35 cellular contexts compared by ENCODE assay signal in the genomic region with DNA sequence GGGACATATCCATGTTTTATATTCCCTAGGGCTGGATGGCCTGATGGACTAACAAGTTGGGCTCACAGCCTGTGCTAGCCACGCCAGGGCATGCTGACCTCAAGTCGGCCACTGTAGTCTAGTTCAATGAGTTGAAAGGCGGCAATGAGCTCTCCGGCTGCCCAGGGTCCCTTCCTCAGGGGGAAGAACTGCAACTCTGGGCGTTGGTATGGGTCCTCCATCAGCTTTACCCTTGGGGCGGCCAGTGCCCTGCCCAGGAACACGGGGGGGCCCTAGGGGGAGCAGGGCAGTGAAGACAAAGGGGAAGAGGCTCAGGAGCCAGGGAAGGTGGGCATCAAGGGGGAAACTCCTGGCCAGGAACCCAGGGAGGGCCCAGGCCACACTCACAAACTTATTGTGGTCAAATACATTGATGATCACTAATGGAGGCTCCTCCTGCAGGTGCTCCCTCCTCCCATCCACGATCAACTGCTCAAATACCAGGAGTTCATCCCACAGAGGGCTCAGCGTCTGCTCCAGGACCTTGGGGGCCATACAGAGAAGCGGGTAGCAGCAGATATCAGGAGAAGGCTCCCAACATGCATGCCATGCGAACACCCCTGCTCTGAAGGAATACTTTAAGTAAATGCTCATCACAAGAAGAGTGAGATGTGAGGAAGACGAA. TPM values are rescaled to one million over a fixed set of nuclear protein-coding genes. Genes with fewer than 3 reads are reported as not detected.
"Had no signal": no experiment of that assay in that cellular context is flagged by ENCODE, and none has a peak within 500 bp of the region (broad histone marks: within the 10 kb centered on the region; RNA-seq: fewer than 3 reads in every experiment).

No MANE protein-coding gene starts in this region.

- H3K36me3 ChIP-seq: lower lobe of right lung, neural progenitor cell, ovary, right atrium auricular region, right lobe of liver, transverse colon, upper lobe of left lung had no signal

- H3K27ac ChIP-seq: hepatocyte, lower lobe of right lung, neural progenitor cell, ovary, right atrium auricular region, right lobe of liver, transverse colon, upper lobe of left lung had no signal

- H3K79me2 ChIP-seq: hepatocyte had no signal

- H3K9ac ChIP-seq: neural progenitor cell had no signal

- H2AFZ ChIP-seq: hepatocyte, neural progenitor cell had no signal

- FAIRE-seq: urothelium cell line had no signal

- DNase-seq: islet precursor cell; kidney glomerular epithelial cell; left cardiac atrium; left ventricle myocardium superior; lower lobe of right lung; mammary epithelial cell; mesenchymal stem cell; naive B cell; natural killer cell; nephron progenitor cell; ovary; right lobe of liver; stimulated activated CD4-positive, alpha-beta T cell treated with anti-CD3 and anti-CD28 coated beads, Interleukin-1b, Interleukin-23, amount 100 ng/mL, for 48 hours; stimulated activated CD4-positive, alpha-beta T cell treated with anti-CD3 and anti-CD28 coated beads, Interleukin-2, amount 100 ng/mL, for 48 hours; stimulated activated CD4-positive, alpha-beta T cell treated with anti-CD3 and anti-CD28 coated beads, Interleukin-4, amount 100 ng/mL, for 4 hours; stimulated activated CD8-positive, alpha-beta memory T cell treated with anti-CD3 and anti-CD28 coated beads, Interleukin-4, amount 100 ng/mL, for 48 hours; stimulated activated naive CD4-positive, alpha-beta T cell treated with Interleukin-2 at 50 U/mL for 16 hours; stimulated activated naive CD8-positive, alpha-beta T cell treated with anti-CD3 and anti-CD28 coated beads, Interleukin-15, amount 100 ng/mL, for 72 hours; substantia nigra; transverse colon had no signal

- H3K4me3 ChIP-seq: hepatocyte, lower lobe of right lung, neural progenitor cell, ovary, right atrium auricular region, right lobe of liver, smooth muscle cell, transverse colon, upper lobe of left lung had no signal

- ATAC-seq: left lobe of liver, left ventricle myocardium superior, natural killer cell had no signal

- H3K4me1 ChIP-seq: lower lobe of right lung, neural progenitor cell, right atrium auricular region, right lobe of liver, transverse colon, upper lobe of left lung had no signal

- H3K4me2 ChIP-seq: hepatocyte, neural progenitor cell, smooth muscle cell had no signal

- H3K27me3 ChIP-seq: hepatocyte, neural progenitor cell, ovary, right atrium auricular region, right lobe of liver, transverse colon, upper lobe of left lung had no signal

- H3K9me3 ChIP-seq: ovary, right lobe of liver, transverse colon, upper lobe of left lung had no signal

RNA-seq across cellular contexts. Expression of gene C20orf173, which starts 53.4 kb away (rescaled TPM):
- total RNA-seq: hepatocyte, left cardiac atrium, left lobe of liver, left ventricle myocardium superior, lower lobe of right lung, mammary epithelial cell, mononuclear cell, natural killer cell, omental fat pad, ovary, progenitor cell of endocrine pancreas, pulmonary artery endothelial cell, renal cortical epithelial cell, right atrium auricular region, right lobe of liver, skeletal muscle tissue, smooth muscle cell, temporal lobe, transverse colon, upper lobe of left lung had no signal
- polyA plus RNA-seq: hepatocyte, mammary epithelial cell, ovary, smooth muscle cell, thymus had no signal
